In genomic region chr11:80816454-80816847, GRCh38 we compare ENCODE assay signal across 13 cellular contexts.
DNase-seq lines count a peak whose midpoint lies in the region; ATAC-seq, FAIRE-seq and TF ChIP-seq lines count a peak whose summit lies in the region.
"Had no signal": no experiment of that assay in that cellular context is flagged by ENCODE, and none has a peak within 500 bp of the region (broad histone marks: within the 10 kb centered on the region; RNA-seq: fewer than 3 reads in every experiment).

No MANE protein-coding gene starts in this region.

- ATAC-seq in GM18909 (IDR thresholded peaks at IDR 0.05; ENCODE audit: poor library complexity, unreplicated experiment), result peak; percentile 36
- peak; percentile 26 for ATAC-seq in GM21786 (IDR thresholded peaks at IDR 0.05; ENCODE audit: unreplicated experiment)
- ATAC-seq in HG03159 (IDR thresholded peaks at IDR 0.05; ENCODE audit: unreplicated experiment), result peak; percentile 45
- no peak for ATAC-seq in natural killer cell treated with Interleukin-12 subunit alpha and Interleukin-12 subunit beta and Interleukin-15 and Interleukin-18, amount 100 ng/mL, for 72 hours

- H3K9me3 ChIP-seq in endothelial cell of umbilical vein (replicated peaks; ENCODE audit: control insufficient read depth, insufficient read depth, low read length) (no peaks in the 10 kb centered on the region), tibial artery (no peaks in the 10 kb centered on the region), testis (no peaks in the 10 kb centered on the region)

- CTCF ChIA-PET in endothelial cell of umbilical vein (lab: Charles Lee), result no interaction called here

- no peak overlapping the region for H3K9ac ChIP-seq in endothelial cell of umbilical vein (replicated peaks; ENCODE audit: extremely low read depth, insufficient read depth, low read length)

- no peak for TF ChIP-seq CTCF in endothelial cell of umbilical vein (IDR thresholded peaks at IDR 0.05; ENCODE audit: extremely low read depth in 1 of 2, insufficient read depth in 1 of 2, low read depth in 1 of 2, low read length in 2 of 2)
- no peak for TF ChIP-seq CTCF in tibial artery (IDR thresholded peaks at IDR 0.05)
- no peak for TF ChIP-seq CTCF in testis (IDR thresholded peaks at IDR 0.05)

- POLR2A ChIA-PET in endothelial cell of umbilical vein (lab: Charles Lee), result interaction anchor here (0.7 kb wide), 1 partner anchor 575 kb away, joined by 3 read pairs; no protein-coding TSS in a partner anchor

- dilution Hi-C loops in endothelial cell of umbilical vein (cut with MboI; ENCODE audit: extremely low pct_ligation_motif_present, low sequenced_read_pairs), result no loop called here

- H4K20me1 ChIP-seq in endothelial cell of umbilical vein (replicated peaks; ENCODE audit: control insufficient read depth, extremely low read depth, insufficient read depth, low read length), result no peaks in the 10 kb centered on the region

- H3K27ac ChIP-seq in endothelial cell of umbilical vein (ENCODE audit: insufficient read depth, low read depth, low read length) (peak overlapping the region; percentile 61), tibial artery (no peak overlapping the region), testis (no peak overlapping the region)

- intact Hi-C loops in endothelial cell of umbilical vein (cut with micrococcal nuclease), result no loop called here
- intact Hi-C loops in tibial artery (cut with DNase I; ENCODE audit: low total_unique reads), result no loop called here
- intact Hi-C loops in testis (cut with DNase I; ENCODE audit: low total_unique reads), result no loop called here

- DNase-seq in endothelial cell of umbilical vein (ENCODE audit: low read depth, low spot score) (no peak), tibial artery (no peak), testis (no peak), NCI-H1694 (lab: John Stamatoyannopoulos, UW) (no peak)
- DNase-seq in natural killer cell treated with Interleukin-12 subunit alpha and Interleukin-12 subunit beta and Interleukin-15 and Interleukin-18, amount 100 ng/mL, for 72 hours (ENCODE audit: low spot score), result no peak
- DNase-seq: activated CD4-positive, alpha-beta T cell treated with anti-CD3 and anti-CD28 coated beads, Interleukin-2, amount 10 ng/mL, durations not matched to agents 24 days and 14 days; activated naive CD4-positive, alpha-beta T cell; cerebellar nuclear complex; nephron progenitor cell had no signal

- H3K4me1 ChIP-seq in endothelial cell of umbilical vein (ENCODE audit: control insufficient read depth, extremely low read depth, insufficient read depth, low read length), result peaks cover 25% of the 10 kb centered on the region
- H3K4me1 ChIP-seq in tibial artery, result no peaks in the 10 kb centered on the region
- H3K4me1 ChIP-seq in testis, result no peaks in the 10 kb centered on the region

- no peak overlapping the region for H3K4me2 ChIP-seq in endothelial cell of umbilical vein (ENCODE audit: insufficient read depth, low read length)

- no peaks in the 10 kb centered on the region for H3K27me3 ChIP-seq in endothelial cell of umbilical vein (ENCODE audit: control insufficient read depth in 2 of 2, insufficient read depth in 2 of 2, low read length in 2 of 2)
- H3K27me3 ChIP-seq in tibial artery, result no peaks in the 10 kb centered on the region
- no peaks in the 10 kb centered on the region for H3K27me3 ChIP-seq in testis

- H3K9me3 Mint-ChIP-seq in natural killer cell treated with Interleukin-12 subunit alpha and Interleukin-12 subunit beta and Interleukin-15 and Interleukin-18, amount 100 ng/mL, for 72 hours, result peaks cover 12% of the 10 kb centered on the region
- H3K9me3 Mint-ChIP-seq: nephron progenitor cell had no signal

- H3K79me2 ChIP-seq in endothelial cell of umbilical vein (ENCODE audit: control insufficient read depth, insufficient read depth, low read length), result no peaks in the 10 kb centered on the region

- H3K4me3 ChIP-seq in endothelial cell of umbilical vein (replicated peaks in 1 of 3; ENCODE audit: insufficient read depth in 1 of 3, low read depth in 1 of 3, low read length in 3 of 3) (no peak overlapping the region), tibial artery (no peak overlapping the region), testis (no peak overlapping the region)

- no peak overlapping the region for H3K4me3 Mint-ChIP-seq in natural killer cell treated with Interleukin-12 subunit alpha and Interleukin-12 subunit beta and Interleukin-15 and Interleukin-18, amount 100 ng/mL, for 72 hours
- H3K4me3 Mint-ChIP-seq: activated CD4-positive, alpha-beta T cell treated with anti-CD3 and anti-CD28 coated beads, Interleukin-2, amount 10 ng/mL, durations not matched to agents 24 days and 14 days; nephron progenitor cell had no signal

- H3K36me3 ChIP-seq in endothelial cell of umbilical vein (ENCODE audit: control insufficient read depth in 2 of 2, extremely low read depth in 1 of 2, insufficient read depth in 2 of 2, low read length in 2 of 2), result no peaks in the 10 kb centered on the region
- no peaks in the 10 kb centered on the region for H3K36me3 ChIP-seq in tibial artery
- H3K36me3 ChIP-seq in testis (ENCODE audit: low read depth, missing control alignments), result no peaks in the 10 kb centered on the region

- H2AFZ ChIP-seq in endothelial cell of umbilical vein (ENCODE audit: low read depth, low read length), result peak overlapping the region; percentile 62

- H3K36me3 Mint-ChIP-seq in natural killer cell treated with Interleukin-12 subunit alpha and Interleukin-12 subunit beta and Interleukin-15 and Interleukin-18, amount 100 ng/mL, for 72 hours, result no peaks in the 10 kb centered on the region

- WGBS in testis, 2 donors, result 82 to 83% methylated on average over 1 of the region's 1 CpG

- no peak for TF ChIP-seq POLR2A in endothelial cell of umbilical vein (IDR thresholded peaks at IDR 0.05; ENCODE audit: low read depth, low read length)
- TF ChIP-seq POLR2A in testis (IDR thresholded peaks at IDR 0.05), result no peak

- H3K4me1 Mint-ChIP-seq in natural killer cell treated with Interleukin-12 subunit alpha and Interleukin-12 subunit beta and Interleukin-15 and Interleukin-18, amount 100 ng/mL, for 72 hours (ENCODE audit: low read depth in 2 of 2), result no peaks in the 10 kb centered on the region
- H3K4me1 Mint-ChIP-seq: activated CD4-positive, alpha-beta T cell treated with anti-CD3 and anti-CD28 coated beads, Interleukin-2, amount 10 ng/mL, durations not matched to agents 24 days and 14 days; nephron progenitor cell had no signal

- no TSS peak for BruUV-seq in endothelial cell of umbilical vein (replicated peaks; lab: Mats Ljungman, UMichigan)

- no peak overlapping the region for H3K27ac Mint-ChIP-seq in natural killer cell treated with Interleukin-12 subunit alpha and Interleukin-12 subunit beta and Interleukin-15 and Interleukin-18, amount 100 ng/mL, for 72 hours
- H3K27ac Mint-ChIP-seq: activated CD4-positive, alpha-beta T cell treated with anti-CD3 and anti-CD28 coated beads, Interleukin-2, amount 10 ng/mL, durations not matched to agents 24 days and 14 days; nephron progenitor cell had no signal

- FAIRE-seq in endothelial cell of umbilical vein (lab: Jason Lieb, UNC), result no peak
- FAIRE-seq: islet of Langerhans had no signal

- no peaks in the 10 kb centered on the region for H3K27me3 Mint-ChIP-seq in natural killer cell treated with Interleukin-12 subunit alpha and Interleukin-12 subunit beta and Interleukin-15 and Interleukin-18, amount 100 ng/mL, for 72 hours
- H3K27me3 Mint-ChIP-seq: activated CD4-positive, alpha-beta T cell treated with anti-CD3 and anti-CD28 coated beads, Interleukin-2, amount 10 ng/mL, durations not matched to agents 24 days and 14 days had no signal

- H3K9me1 ChIP-seq in endothelial cell of umbilical vein (replicated peaks; ENCODE audit: control insufficient read depth, extremely low read depth, insufficient read depth, low read length), result no peaks in the 10 kb centered on the region

TF ChIP-seq in endothelial cell of umbilical vein, 7 proteins besides CTCF, POLR2A, EP300 and RAD21:
- TF ChIP-seq MYC (IDR thresholded peaks at IDR 0.05; ENCODE audit: low read depth, low read length), result no peak
- no peak for TF ChIP-seq JUN (IDR thresholded peaks at IDR 0.05; ENCODE audit: borderline replicate concordance, insufficient read depth, insufficient read length, low read depth)
- TF ChIP-seq FOS (IDR thresholded peaks at IDR 0.05; ENCODE audit: borderline replicate concordance, insufficient read depth, low read length), result no peak

Comparison
In these comparisons a context has a peak if more than half of its experiments do, and no peak if none do; other contexts are left out.
1. ATAC-seq: peak in GM18909 (single experiment), GM21786 (single experiment) and HG03159 (single experiment); none in natural killer cell treated with Interleukin-12 subunit alpha and Interleukin-12 subunit beta and Interleukin-15 and Interleukin-18, amount 100 ng/mL, for 72 hours (0 of 2).